Comparison of ENCODE assay signal across 15 cellular contexts in the genomic region with DNA sequence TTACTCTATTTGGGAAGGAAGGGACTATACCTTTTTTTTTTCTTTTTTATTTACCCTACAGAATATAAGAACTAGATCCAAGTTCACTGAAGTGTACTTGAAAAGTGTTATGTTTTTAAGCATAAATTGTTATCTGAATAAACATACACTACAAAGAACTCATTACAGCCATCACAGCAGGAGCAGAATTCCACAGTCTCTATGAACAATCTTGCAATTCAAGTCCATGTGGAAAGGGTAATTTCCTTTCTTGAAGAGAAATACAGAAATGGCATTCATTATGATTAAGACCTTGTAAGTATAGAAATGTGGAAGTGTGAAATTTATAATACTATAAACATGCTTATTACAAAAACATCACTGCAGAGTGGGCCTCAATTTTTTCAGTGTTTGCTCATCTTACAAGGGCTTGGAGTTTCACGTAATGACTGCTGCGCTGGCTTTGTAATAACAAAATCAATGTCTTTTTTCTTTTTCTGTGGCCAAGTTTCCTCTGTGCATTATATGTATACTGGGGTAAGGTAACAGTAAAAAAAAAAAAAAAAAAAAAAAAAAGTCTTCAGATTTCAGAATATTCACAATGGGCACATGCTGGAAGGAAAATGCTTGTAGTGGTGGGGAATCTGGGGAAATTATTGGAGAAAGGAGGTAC.
DNase-seq lines count a peak whose midpoint lies in the region; ATAC-seq and TF ChIP-seq lines count a peak whose summit lies in the region.
"Had no signal": no experiment of that assay in that cellular context is flagged by ENCODE, and none has a peak within 500 bp of the region (broad histone marks: within the 10 kb centered on the region; RNA-seq: fewer than 3 reads in every experiment).

No MANE protein-coding gene starts in this region.

- peaks cover 65% of the 10 kb centered on the region for H3K4me1 Mint-ChIP-seq in activated CD4-positive, alpha-beta T cell treated with anti-CD3 and anti-CD28 coated beads for 36 hours
- H3K4me1 Mint-ChIP-seq in activated CD4-positive, alpha-beta memory T cell treated with anti-CD3 and anti-CD28 coated beads, Interleukin-2, amount 10 ng/mL, durations not matched to agents 7 days and 5 days: peaks cover 19% of the 10 kb centered on the region
- peaks cover 13% of the 10 kb centered on the region for H3K4me1 Mint-ChIP-seq in activated CD8-positive, alpha-beta memory T cell treated with anti-CD3 and anti-CD28 coated beads, Interleukin-2, amount 10 ng/mL, durations not matched to agents 7 days and 5 days

- H3K36me3 ChIP-seq in A673 (ENCODE audit: insufficient read depth, low read length, poor library complexity, severe bottlenecking): peaks cover 4% of the 10 kb centered on the region

- peak overlapping the region; percentile 44 for H3K27ac ChIP-seq in A673 (ENCODE audit: low read depth, low read length, poor library complexity, severe bottlenecking)

- H3K4me1 ChIP-seq in A673 (ENCODE audit: insufficient read depth, low read length, poor library complexity, severe bottlenecking): peaks cover 16% of the 10 kb centered on the region
- H3K4me1 ChIP-seq: Caco-2 had no signal

- no peak for TF ChIP-seq CTCF in A673 (conservative IDR thresholded peaks at IDR 0.05; ENCODE audit: low read depth, low read length)

- peak; percentile 41 for ATAC-seq in activated CD4-positive, alpha-beta T cell treated with anti-CD3 and anti-CD28 coated beads for 36 hours
- ATAC-seq in left colon (no peak), HG03108 (IDR thresholded peaks at IDR 0.05; ENCODE audit: unreplicated experiment) (no peak)
- ATAC-seq in activated CD8-positive, alpha-beta memory T cell treated with anti-CD3 and anti-CD28 coated beads, Interleukin-2, amount 10 ng/mL, durations not matched to agents 7 days and 5 days: no peak

- no peak overlapping the region for H3K4me3 ChIP-seq in A673 (ENCODE audit: low read depth, low read length, poor library complexity, severe bottlenecking)

- no peak for DNase-seq in activated CD4-positive, alpha-beta T cell treated with anti-CD3 and anti-CD28 coated beads for 36 hours
- no peak for DNase-seq in activated CD4-positive, alpha-beta T cell treated with anti-CD3 and anti-CD28 coated beads for 48 hours
- DNase-seq in A673 (ENCODE audit: low spot score) (peak; percentile 41), astrocyte of the hippocampus (ENCODE audit: low read depth, low spot score) (peak; percentile 20), left colon (no peak)
- no peak for DNase-seq in activated CD4-positive, alpha-beta memory T cell treated with anti-CD3 and anti-CD28 coated beads, Interleukin-2, amount 10 ng/mL, durations not matched to agents 7 days and 5 days
- no peak for DNase-seq in activated CD8-positive, alpha-beta memory T cell treated with anti-CD3 and anti-CD28 coated beads, Interleukin-2, amount 10 ng/mL, durations not matched to agents 7 days and 5 days
- DNase-seq: 8988T, C1 segment of cervical spinal cord, Caco-2, HFFc6, KBM-7, NCI-H1048, NCI-H774 had no signal

- peak overlapping the region; percentile 90 for H3K27ac Mint-ChIP-seq in activated CD4-positive, alpha-beta T cell treated with anti-CD3 and anti-CD28 coated beads for 36 hours
- peak overlapping the region; percentile 52 for H3K27ac Mint-ChIP-seq in activated CD4-positive, alpha-beta memory T cell treated with anti-CD3 and anti-CD28 coated beads, Interleukin-2, amount 10 ng/mL, durations not matched to agents 7 days and 5 days
- no peak overlapping the region for H3K27ac Mint-ChIP-seq in activated CD8-positive, alpha-beta memory T cell treated with anti-CD3 and anti-CD28 coated beads, Interleukin-2, amount 10 ng/mL, durations not matched to agents 7 days and 5 days
- H3K27ac Mint-ChIP-seq: HFFc6 had no signal

- CTCF ChIA-PET in activated CD4-positive, alpha-beta T cell treated with anti-CD3 and anti-CD28 coated beads for 36 hours (lab: Charles Lee): interaction anchor here (1.6 kb wide), 1 partner anchor 269 kb away, joined by 4 read pairs; no protein-coding TSS in a partner anchor
- CTCF ChIA-PET in A673 (lab: Charles Lee): no interaction called here
- CTCF ChIA-PET in activated CD4-positive, alpha-beta memory T cell treated with anti-CD3 and anti-CD28 coated beads, Interleukin-2, amount 10 ng/mL, durations not matched to agents 7 days and 5 days (lab: Charles Lee): no interaction called here
- CTCF ChIA-PET in activated CD8-positive, alpha-beta memory T cell treated with anti-CD3 and anti-CD28 coated beads, Interleukin-2, amount 10 ng/mL, durations not matched to agents 7 days and 5 days (lab: Charles Lee): no interaction called here

- intact Hi-C loops in activated CD4-positive, alpha-beta T cell treated with anti-CD3 and anti-CD28 coated beads for 36 hours (cut with DNase I, micrococcal nuclease): loop anchor here (5.0 kb wide), 1 partner anchor 248 kb away; no protein-coding TSS in a partner anchor
- intact Hi-C loops in A673 (cut with micrococcal nuclease; ENCODE audit: unreplicated experiment): no loop called here
- intact Hi-C loops in left colon (cut with DNase I, micrococcal nuclease): no loop called here

- H3K27me3 ChIP-seq in A673 (replicated peaks; ENCODE audit: insufficient read depth, low read depth, low read length, poor library complexity): no peaks in the 10 kb centered on the region

- no peaks in the 10 kb centered on the region for H3K9me3 ChIP-seq in A673 (ENCODE audit: low read depth, low read length, poor library complexity, severe bottlenecking)
- H3K9me3 ChIP-seq: Caco-2 had no signal

- POLR2A ChIA-PET in activated CD4-positive, alpha-beta T cell treated with anti-CD3 and anti-CD28 coated beads for 36 hours (lab: Charles Lee): no interaction called here
- POLR2A ChIA-PET in A673 (lab: Charles Lee; ENCODE audit: low non-redundant PET): no interaction called here
- POLR2A ChIA-PET in activated CD4-positive, alpha-beta memory T cell treated with anti-CD3 and anti-CD28 coated beads, Interleukin-2, amount 10 ng/mL, durations not matched to agents 7 days and 5 days (lab: Charles Lee): no interaction called here

- peak overlapping the region; percentile 22 for H3K4me3 Mint-ChIP-seq in activated CD4-positive, alpha-beta T cell treated with anti-CD3 and anti-CD28 coated beads for 36 hours
- no peak overlapping the region for H3K4me3 Mint-ChIP-seq in activated CD4-positive, alpha-beta memory T cell treated with anti-CD3 and anti-CD28 coated beads, Interleukin-2, amount 10 ng/mL, durations not matched to agents 7 days and 5 days
- H3K4me3 Mint-ChIP-seq in activated CD8-positive, alpha-beta memory T cell treated with anti-CD3 and anti-CD28 coated beads, Interleukin-2, amount 10 ng/mL, durations not matched to agents 7 days and 5 days: no peak overlapping the region
- H3K4me3 Mint-ChIP-seq: HFFc6 had no signal

- H3K36me3 Mint-ChIP-seq in activated CD4-positive, alpha-beta T cell treated with anti-CD3 and anti-CD28 coated beads for 36 hours (ENCODE audit: low read depth): peaks cover 46% of the 10 kb centered on the region
- peaks cover 48% of the 10 kb centered on the region for H3K36me3 Mint-ChIP-seq in activated CD4-positive, alpha-beta memory T cell treated with anti-CD3 and anti-CD28 coated beads, Interleukin-2, amount 10 ng/mL, durations not matched to agents 7 days and 5 days (ENCODE audit: low read depth)
- peaks cover 25% of the 10 kb centered on the region for H3K36me3 Mint-ChIP-seq in activated CD8-positive, alpha-beta memory T cell treated with anti-CD3 and anti-CD28 coated beads, Interleukin-2, amount 10 ng/mL, durations not matched to agents 7 days and 5 days

- no peaks in the 10 kb centered on the region for H3K9me3 Mint-ChIP-seq in activated CD4-positive, alpha-beta T cell treated with anti-CD3 and anti-CD28 coated beads for 36 hours (ENCODE audit: low read depth)
- no peaks in the 10 kb centered on the region for H3K9me3 Mint-ChIP-seq in activated CD4-positive, alpha-beta memory T cell treated with anti-CD3 and anti-CD28 coated beads, Interleukin-2, amount 10 ng/mL, durations not matched to agents 7 days and 5 days
- H3K9me3 Mint-ChIP-seq in activated CD8-positive, alpha-beta memory T cell treated with anti-CD3 and anti-CD28 coated beads, Interleukin-2, amount 10 ng/mL, durations not matched to agents 7 days and 5 days (ENCODE audit: low read depth): peaks cover 2% of the 10 kb centered on the region
- H3K9me3 Mint-ChIP-seq: HFFc6 had no signal

- no peaks in the 10 kb centered on the region for H3K27me3 Mint-ChIP-seq in activated CD4-positive, alpha-beta T cell treated with anti-CD3 and anti-CD28 coated beads for 36 hours
- H3K27me3 Mint-ChIP-seq in activated CD4-positive, alpha-beta memory T cell treated with anti-CD3 and anti-CD28 coated beads, Interleukin-2, amount 10 ng/mL, durations not matched to agents 7 days and 5 days: no peaks in the 10 kb centered on the region
- H3K27me3 Mint-ChIP-seq in activated CD8-positive, alpha-beta memory T cell treated with anti-CD3 and anti-CD28 coated beads, Interleukin-2, amount 10 ng/mL, durations not matched to agents 7 days and 5 days: no peaks in the 10 kb centered on the region

- BruUV-seq in A673 (replicated peaks; lab: Mats Ljungman, UMichigan): no TSS peak

Comparison
In these comparisons a context has a peak if more than half of its experiments do, and no peak if none do; other contexts are left out.
1. DNase-seq: peak in A673 (single experiment) and astrocyte of the hippocampus (single experiment); none in activated CD4-positive, alpha-beta T cell treated with anti-CD3 and anti-CD28 coated beads for 36 hours (single experiment), activated CD4-positive, alpha-beta T cell treated with anti-CD3 and anti-CD28 coated beads for 48 hours (single experiment), activated CD4-positive, alpha-beta memory T cell treated with anti-CD3 and anti-CD28 coated beads, Interleukin-2, amount 10 ng/mL, durations not matched to agents 7 days and 5 days (single experiment), left colon (0 of 2) and activated CD8-positive, alpha-beta memory T cell treated with anti-CD3 and anti-CD28 coated beads, Interleukin-2, amount 10 ng/mL, durations not matched to agents 7 days and 5 days (single experiment).
2. intact Hi-C loops: an anchor here in activated CD4-positive, alpha-beta T cell treated with anti-CD3 and anti-CD28 coated beads for 36 hours (5.0 kb wide); none called in A673 and left colon.